In genomic region chr5:94361161-94361560, GRCh38 we compare ENCODE assay signal across 21 cellular contexts.
DNase-seq lines count a peak whose midpoint lies in the region; ATAC-seq, FAIRE-seq and TF ChIP-seq lines count a peak whose summit lies in the region.
"Had no signal": no experiment of that assay in that cellular context is flagged by ENCODE, and none has a peak within 500 bp of the region (broad histone marks: within the 10 kb centered on the region; RNA-seq: fewer than 3 reads in every experiment).

No MANE protein-coding gene starts in this region.

- ATAC-seq in WTC11: no peak
- ATAC-seq in HG02759 (IDR thresholded peaks at IDR 0.05; ENCODE audit: unreplicated experiment): no peak
- ATAC-seq in GM21717 (IDR thresholded peaks at IDR 0.05; ENCODE audit: unreplicated experiment): no peak
- ATAC-seq: activated naive CD8-positive, alpha-beta T cell treated with anti-CD3 and anti-CD28 coated beads, Interleukin-2, amount 50 U/mL, for 24 hours; body of pancreas; GM12878; HCT116; Panc1 had no signal

- H3K36me3 Mint-ChIP-seq in WTC11: peaks cover 34% of the 10 kb centered on the region
- H3K36me3 Mint-ChIP-seq: type B pancreatic cell had no signal

- H3K27me3 Mint-ChIP-seq in WTC11 (ENCODE audit: low read depth): no peaks in the 10 kb centered on the region
- H3K27me3 Mint-ChIP-seq: activated naive CD8-positive, alpha-beta T cell treated with anti-CD3 and anti-CD28 coated beads, Interleukin-2, amount 50 U/mL, for 24 hours; B cell; type B pancreatic cell had no signal

- POLR2A ChIA-PET in WTC11 (lab: Charles Lee): no interaction called here

- DNase-seq in GM04504 (ENCODE audit: low read depth) (peak; percentile 7), WTC11 (ENCODE audit: low spot score) (no peak), fibroblast of peridontal ligament (ENCODE audit: extremely low read depth) (peak; percentile 43), stromal cell of bone marrow (ENCODE audit: low read depth) (peak; percentile 2), GM12892 (ENCODE audit: insufficient read length) (no peak)
- DNase-seq: activated CD4-positive, alpha-beta T cell treated with anti-CD3 and anti-CD28 coated beads, Interleukin-2, amount 50 U/mL, for 48 hours; activated effector memory CD4-positive, alpha-beta T cell treated with anti-CD3 and anti-CD28 coated beads, Interleukin-2, amount 50 U/mL, for 16 hours; activated naive CD8-positive, alpha-beta T cell treated with anti-CD3 and anti-CD28 coated beads, Interleukin-2, amount 50 U/mL, for 24 hours; body of pancreas; effector CD4-positive, alpha-beta T cell; IMR-90; left cardiac atrium; mammary epithelial cell; NCI-H1105 treated with DMSO at 0.1 percent for 48 hours had no signal

- CTCF ChIA-PET in WTC11 (lab: Charles Lee): no interaction called here

- peaks cover 70% of the 10 kb centered on the region for H3K4me1 Mint-ChIP-seq in WTC11
- H3K4me1 Mint-ChIP-seq: activated naive CD8-positive, alpha-beta T cell treated with anti-CD3 and anti-CD28 coated beads, Interleukin-2, amount 50 U/mL, for 24 hours; B cell had no signal

- peaks cover 9% of the 10 kb centered on the region for H3K9me3 Mint-ChIP-seq in WTC11
- H3K9me3 Mint-ChIP-seq: activated naive CD8-positive, alpha-beta T cell treated with anti-CD3 and anti-CD28 coated beads, Interleukin-2, amount 50 U/mL, for 24 hours had no signal

- no peak for TF ChIP-seq CTCF in WTC11 (IDR thresholded peaks at IDR 0.05)

- no peak for FAIRE-seq in GM12892 (lab: Jason Lieb, UNC)
- FAIRE-seq: GM12878 had no signal

- TF ChIP-seq POLR2A in GM12892 (IDR thresholded peaks at IDR 0.05; ENCODE audit: low read depth, low read length): no peak

- H3K4me3 Mint-ChIP-seq in WTC11: peak overlapping the region; percentile 90
- H3K4me3 Mint-ChIP-seq: activated naive CD8-positive, alpha-beta T cell treated with anti-CD3 and anti-CD28 coated beads, Interleukin-2, amount 50 U/mL, for 24 hours; B cell; type B pancreatic cell had no signal

- peak overlapping the region; percentile 91 for H3K27ac Mint-ChIP-seq in WTC11
- H3K27ac Mint-ChIP-seq: activated naive CD8-positive, alpha-beta T cell treated with anti-CD3 and anti-CD28 coated beads, Interleukin-2, amount 50 U/mL, for 24 hours; B cell; type B pancreatic cell had no signal

TF ChIP-seq in WTC11, 78 proteins besides CTCF, POLR2A, EP300 and RAD21:
- TF ChIP-seq ZNF425 (CRISPR knock-in tag; conservative IDR thresholded peaks at IDR 0.05): no peak
- TF ChIP-seq NR1H2 (CRISPR knock-in tag; IDR thresholded peaks at IDR 0.05): no peak
- TF ChIP-seq KAT7 (CRISPR knock-in tag; IDR thresholded peaks at IDR 0.05; ENCODE audit: borderline replicate concordance): no peak
- TF ChIP-seq ZNF396 (CRISPR knock-in tag; IDR thresholded peaks at IDR 0.05; ENCODE audit: borderline replicate concordance): no peak
- no peak for TF ChIP-seq NFE2L1 (CRISPR knock-in tag; IDR thresholded peaks at IDR 0.05)
- TF ChIP-seq RORB (CRISPR knock-in tag; IDR thresholded peaks at IDR 0.05): no peak
- TF ChIP-seq SMAD4 (CRISPR knock-in tag; IDR thresholded peaks at IDR 0.05): no peak
- TF ChIP-seq HMGXB4 (CRISPR knock-in tag; IDR thresholded peaks at IDR 0.05): no peak

Comparison
In these comparisons a context has a peak if more than half of its experiments do, and no peak if none do; other contexts are left out.
1. DNase-seq: peak in GM04504 (single experiment), fibroblast of peridontal ligament (single experiment) and stromal cell of bone marrow (single experiment); none in WTC11 (single experiment) and GM12892 (single experiment).